Comparison of ENCODE assay signal across 10 cellular contexts in genomic region chr11:12889243-12889642, GRCh38.
DNase-seq lines count a peak whose midpoint lies in the region; ATAC-seq, FAIRE-seq and TF ChIP-seq lines count a peak whose summit lies in the region.
"Had no signal": no experiment of that assay in that cellular context is flagged by ENCODE, and none has a peak within 500 bp of the region (broad histone marks: within the 10 kb centered on the region; RNA-seq: fewer than 3 reads in every experiment).

No MANE protein-coding gene starts in this region.

- DNase-seq in NCI-H1417 (lab: John Stamatoyannopoulos, UW) (peak in 2 of 3 experiments; percentile 24 to 35), NCI-H1417 treated with DMSO at 0.1 percent for 48 hours (lab: John Stamatoyannopoulos, UW) (no peak), dorsolateral prefrontal cortex (no peak), uterus (peak; percentile 30 to 36), islet precursor cell (no peak), HTR-8/SVneo (ENCODE audit: insufficient read length, low spot score) (no peak)
- DNase-seq: activated B cell treated with CpG ODN at 0.5 μM for 24 hours had no signal

- no peak for TF ChIP-seq CTCF in dorsolateral prefrontal cortex (IDR thresholded peaks at IDR 0.05 in 54 of 56, conservative IDR thresholded peaks at IDR 0.05 in 2 of 56; ENCODE audit: low read depth in 1 of 56, partially characterized antibody in 56 of 56)
- TF ChIP-seq CTCF in uterus (IDR thresholded peaks at IDR 0.05), result no peak

- intact Hi-C loops in dorsolateral prefrontal cortex (cut with DNase I) (loop anchor here in 1 of 2 donors (2.0 kb wide), 1 partner anchor 558 kb away; no protein-coding TSS in a partner anchor), uterus (cut with DNase I; ENCODE audit: low total_unique reads) (loop anchor here (10.0 kb wide), 1 partner anchor 214 kb away; the partner anchor contains the start of gene TEAD1)

- H3K4me3 ChIP-seq in dorsolateral prefrontal cortex, result no peak overlapping the region
- no peak overlapping the region for H3K4me3 ChIP-seq in muscle layer of colon (ENCODE audit: low read depth in 1 of 2, low read length in 2 of 2)
- no peak overlapping the region for H3K4me3 ChIP-seq in uterus

- ATAC-seq in GM21737 (IDR thresholded peaks at IDR 0.05; ENCODE audit: unreplicated experiment), result no peak

- H3K4me1 ChIP-seq in muscle layer of colon (ENCODE audit: insufficient read depth, low read length), result peaks cover 59% of the 10 kb centered on the region
- no peaks in the 10 kb centered on the region for H3K4me1 ChIP-seq in uterus

- H3K9me3 ChIP-seq in muscle layer of colon (ENCODE audit: low read length), result no peaks in the 10 kb centered on the region
- no peaks in the 10 kb centered on the region for H3K9me3 ChIP-seq in uterus

- no peak for TF ChIP-seq POLR2A in uterus (IDR thresholded peaks at IDR 0.05)

- no peak for FAIRE-seq in HTR-8/SVneo (lab: Jason Lieb, UNC)

- H3K27ac ChIP-seq in dorsolateral prefrontal cortex (peak overlapping the region in 30 of 59 donors; percentile 1 to 76 (median 41)), muscle layer of colon (ENCODE audit: low read depth, low read length) (peak overlapping the region; percentile 87), uterus (peak overlapping the region; percentile 57 to 67)
- H3K27ac ChIP-seq: 22Rv1 had no signal

- H3K27me3 ChIP-seq in dorsolateral prefrontal cortex (no peaks in the 10 kb centered on the region), muscle layer of colon (ENCODE audit: control insufficient read depth in 1 of 2, insufficient read depth in 2 of 2, low read length in 2 of 2) (no peaks in the 10 kb centered on the region), uterus (no peaks in the 10 kb centered on the region)

- no peak overlapping the region for H3K9ac ChIP-seq in muscle layer of colon (ENCODE audit: low read length)

- H3K36me3 ChIP-seq in muscle layer of colon (ENCODE audit: insufficient read depth, low read length), result peaks cover 6% of the 10 kb centered on the region
- no peaks in the 10 kb centered on the region for H3K36me3 ChIP-seq in uterus

Comparison
In these comparisons a context has a peak if more than half of its experiments do, and no peak if none do; other contexts are left out.
1. DNase-seq: peak in NCI-H1417 (2 of 3) and uterus (2 of 2); none in NCI-H1417 treated with DMSO at 0.1 percent for 48 hours (single experiment), dorsolateral prefrontal cortex (0 of 10), islet precursor cell (single experiment) and HTR-8/SVneo (single experiment).
2. Peak in every context shown above with its lines, with median percentiles within 50 percentile points of each other: H3K27ac ChIP-seq.